11 cellular contexts compared by ENCODE assay signal in genomic region chr10:124999433-125000365, GRCh38. TPM values are rescaled to one million over a fixed set of nuclear protein-coding genes. Genes with fewer than 3 reads are reported as not detected.
DNase-seq lines count a peak whose midpoint lies in the region; ATAC-seq, FAIRE-seq and TF ChIP-seq lines count a peak whose summit lies in the region.
"Had no signal": no experiment of that assay in that cellular context is flagged by ENCODE, and none has a peak within 500 bp of the region (broad histone marks: within the 10 kb centered on the region; RNA-seq: fewer than 3 reads in every experiment).

No MANE protein-coding gene starts in this region.

- H3K4me1 ChIP-seq in endothelial cell of umbilical vein (ENCODE audit: control insufficient read depth, extremely low read depth, insufficient read depth, low read length) (no peaks in the 10 kb centered on the region), lower lobe of right lung (peaks cover 41% of the 10 kb centered on the region), thoracic aorta (ENCODE audit: control insufficient read depth in 1 of 2, low read depth in 2 of 2) (peaks cover 40 to 67% of the 10 kb centered on the region in 2 donors)

- no TSS peak for BruUV-seq in endothelial cell of umbilical vein (replicated peaks; lab: Mats Ljungman, UMichigan)

- H2AFZ ChIP-seq in endothelial cell of umbilical vein (ENCODE audit: low read depth, low read length): no peak overlapping the region

- no peaks in the 10 kb centered on the region for H3K9me3 ChIP-seq in endothelial cell of umbilical vein (replicated peaks; ENCODE audit: control insufficient read depth, insufficient read depth, low read length)
- no peaks in the 10 kb centered on the region for H3K9me3 ChIP-seq in lower lobe of right lung
- H3K9me3 ChIP-seq in thoracic aorta: no peaks in the 10 kb centered on the region
- H3K9me3 ChIP-seq: neutrophil had no signal

- CTCF ChIA-PET in endothelial cell of umbilical vein (lab: Charles Lee) (interaction anchor here (1.1 kb wide), 1 partner anchor 15 kb away, joined by 3 read pairs; no protein-coding TSS in a partner anchor), GM10248 (lab: Yijun Ruan, JAX) (interaction anchor here (1.3 to 1.7 kb wide), 3 partner anchors 17 to 48 kb away, joined by 3 to 5 read pairs (median 5); no protein-coding TSS in a partner anchor)
- CTCF ChIA-PET in activated CD8-positive, alpha-beta T cell treated with anti-CD3 and anti-CD28 coated beads, Interleukin-2, amount 10 ng/mL, durations not matched to agents 7 days and 5 days (lab: Charles Lee): interaction anchor here (1.2 kb wide), 1 partner anchor 8 kb away, joined by 4 read pairs; no protein-coding TSS in a partner anchor

- H3K4me3 ChIP-seq in endothelial cell of umbilical vein (replicated peaks in 1 of 3; ENCODE audit: insufficient read depth in 1 of 3, low read depth in 1 of 3, low read length in 3 of 3) (no peak overlapping the region), lower lobe of right lung (no peak overlapping the region), thoracic aorta (peak overlapping the region; percentile 60)

- H3K27me3 ChIP-seq in endothelial cell of umbilical vein (ENCODE audit: control insufficient read depth in 2 of 2, insufficient read depth in 2 of 2, low read length in 2 of 2): no peaks in the 10 kb centered on the region
- no peaks in the 10 kb centered on the region for H3K27me3 ChIP-seq in lower lobe of right lung (ENCODE audit: low read depth)
- H3K27me3 ChIP-seq in thoracic aorta (replicated peaks; ENCODE audit: insufficient read depth): no peaks in the 10 kb centered on the region
- H3K27me3 ChIP-seq: neutrophil had no signal

- H3K36me3 ChIP-seq in endothelial cell of umbilical vein (ENCODE audit: control insufficient read depth in 2 of 2, extremely low read depth in 1 of 2, insufficient read depth in 2 of 2, low read length in 2 of 2) (peaks cover 14 to 78% of the 10 kb centered on the region in 2 experiments), lower lobe of right lung (peaks cover 89% of the 10 kb centered on the region), thoracic aorta (peaks cover 25% of the 10 kb centered on the region)

- POLR2A ChIA-PET in endothelial cell of umbilical vein (lab: Charles Lee): no interaction called here
- POLR2A ChIA-PET in activated CD8-positive, alpha-beta T cell treated with anti-CD3 and anti-CD28 coated beads, Interleukin-2, amount 10 ng/mL, durations not matched to agents 7 days and 5 days (lab: Charles Lee): no interaction called here
- POLR2A ChIA-PET in GM10248 (lab: Yijun Ruan, JAX): no interaction called here

- TF ChIP-seq POLR2A in endothelial cell of umbilical vein (IDR thresholded peaks at IDR 0.05; ENCODE audit: low read depth, low read length): no peak

- H3K4me2 ChIP-seq in endothelial cell of umbilical vein (ENCODE audit: insufficient read depth, low read length): no peak overlapping the region

- TF ChIP-seq CTCF in endothelial cell of umbilical vein (IDR thresholded peaks at IDR 0.05; ENCODE audit: extremely low read depth in 1 of 2, insufficient read depth in 1 of 2, low read depth in 1 of 2, low read length in 2 of 2): no peak
- no peak for TF ChIP-seq CTCF in lower lobe of right lung (IDR thresholded peaks at IDR 0.05)
- TF ChIP-seq CTCF in thoracic aorta (IDR thresholded peaks at IDR 0.05): no peak
- TF ChIP-seq CTCF in GM10248 (IDR thresholded peaks at IDR 0.05; ENCODE audit: control extremely low read depth, extremely low read depth, low read depth, missing control alignments): no peak

- peaks cover 2% of the 10 kb centered on the region for H3K4me1 Mint-ChIP-seq in activated CD8-positive, alpha-beta T cell treated with anti-CD3 and anti-CD28 coated beads, Interleukin-2, amount 10 ng/mL, durations not matched to agents 7 days and 5 days (ENCODE audit: low read depth)

- dilution Hi-C loops in endothelial cell of umbilical vein (cut with MboI; ENCODE audit: extremely low pct_ligation_motif_present, low sequenced_read_pairs): no loop called here

- H3K27me3 Mint-ChIP-seq in activated CD8-positive, alpha-beta T cell treated with anti-CD3 and anti-CD28 coated beads, Interleukin-2, amount 10 ng/mL, durations not matched to agents 7 days and 5 days (ENCODE audit: low read depth): no peaks in the 10 kb centered on the region
- H3K27me3 Mint-ChIP-seq: stimulated activated naive CD8-positive, alpha-beta T cell treated with anti-CD3 and anti-CD28 coated beads, Interleukin-15, Interleukin-2, amounts not matched to agents 100 ng/mL and 50 ng/mL, for 24 hours had no signal

- no peak overlapping the region for H3K4me3 Mint-ChIP-seq in activated CD8-positive, alpha-beta T cell treated with anti-CD3 and anti-CD28 coated beads, Interleukin-2, amount 10 ng/mL, durations not matched to agents 7 days and 5 days
- H3K4me3 Mint-ChIP-seq: stimulated activated naive CD8-positive, alpha-beta T cell treated with anti-CD3 and anti-CD28 coated beads, Interleukin-15, Interleukin-2, amounts not matched to agents 100 ng/mL and 50 ng/mL, for 24 hours had no signal

- DNase-seq in RPMI8226 (peak; percentile 1), endothelial cell of umbilical vein (ENCODE audit: low read depth, low spot score) (peak; percentile 72), lower lobe of right lung (peak; percentile 48), thoracic aorta (ENCODE audit: low spot score) (peak; percentile 69), GM10248 (ENCODE audit: extremely low spot score) (no peak)
- no peak for DNase-seq in stimulated activated CD4-positive, alpha-beta T cell treated with anti-CD3 and anti-CD28 coated beads, Interleukin-4, amount 100 ng/mL, for 24 hours
- no peak for DNase-seq in activated CD8-positive, alpha-beta T cell treated with anti-CD3 and anti-CD28 coated beads, Interleukin-2, amount 10 ng/mL, durations not matched to agents 7 days and 5 days
- DNase-seq: activated CD4-positive, alpha-beta T cell treated with anti-CD3 and anti-CD28 coated beads for 4 hours had no signal

- intact Hi-C loops in endothelial cell of umbilical vein (cut with micrococcal nuclease) (no loop called here), lower lobe of right lung (cut with DNase I) (no loop called here)

- ATAC-seq in lower lobe of right lung (peak; percentile 18 to 26), thoracic aorta (ENCODE audit: insufficient number of reproducible peaks, low FRiP score, low read depth) (peak; percentile 84)
- no peak for ATAC-seq in activated CD8-positive, alpha-beta T cell treated with anti-CD3 and anti-CD28 coated beads, Interleukin-2, amount 10 ng/mL, durations not matched to agents 7 days and 5 days

- no peaks in the 10 kb centered on the region for H4K20me1 ChIP-seq in endothelial cell of umbilical vein (replicated peaks; ENCODE audit: control insufficient read depth, extremely low read depth, insufficient read depth, low read length)

- H3K27ac ChIP-seq in endothelial cell of umbilical vein (ENCODE audit: insufficient read depth, low read depth, low read length): peak overlapping the region; percentile 12
- peak overlapping the region; percentile 44 for H3K27ac ChIP-seq in lower lobe of right lung
- peak overlapping the region; percentile 92 to 97 for H3K27ac ChIP-seq in thoracic aorta
- H3K27ac ChIP-seq: neutrophil had no signal

- no peak for FAIRE-seq in endothelial cell of umbilical vein (lab: Jason Lieb, UNC)
- FAIRE-seq: H1 had no signal

- H3K9ac ChIP-seq in endothelial cell of umbilical vein (replicated peaks; ENCODE audit: extremely low read depth, insufficient read depth, low read length): no peak overlapping the region

- H3K9me1 ChIP-seq in endothelial cell of umbilical vein (replicated peaks; ENCODE audit: control insufficient read depth, extremely low read depth, insufficient read depth, low read length): no peaks in the 10 kb centered on the region

- H3K27ac Mint-ChIP-seq in activated CD8-positive, alpha-beta T cell treated with anti-CD3 and anti-CD28 coated beads, Interleukin-2, amount 10 ng/mL, durations not matched to agents 7 days and 5 days: no peak overlapping the region
- H3K27ac Mint-ChIP-seq: stimulated activated naive CD8-positive, alpha-beta T cell treated with anti-CD3 and anti-CD28 coated beads, Interleukin-15, Interleukin-2, amounts not matched to agents 100 ng/mL and 50 ng/mL, for 24 hours had no signal

- H3K36me3 Mint-ChIP-seq in activated CD8-positive, alpha-beta T cell treated with anti-CD3 and anti-CD28 coated beads, Interleukin-2, amount 10 ng/mL, durations not matched to agents 7 days and 5 days (ENCODE audit: low read depth): no peaks in the 10 kb centered on the region

- H3K79me2 ChIP-seq in endothelial cell of umbilical vein (ENCODE audit: control insufficient read depth, insufficient read depth, low read length): peaks cover 5% of the 10 kb centered on the region

- no peaks in the 10 kb centered on the region for H3K9me3 Mint-ChIP-seq in activated CD8-positive, alpha-beta T cell treated with anti-CD3 and anti-CD28 coated beads, Interleukin-2, amount 10 ng/mL, durations not matched to agents 7 days and 5 days (ENCODE audit: insufficient read depth)
- H3K9me3 Mint-ChIP-seq: stimulated activated naive CD8-positive, alpha-beta T cell treated with anti-CD3 and anti-CD28 coated beads, Interleukin-15, Interleukin-2, amounts not matched to agents 100 ng/mL and 50 ng/mL, for 24 hours had no signal

TF ChIP-seq in endothelial cell of umbilical vein, 7 proteins besides CTCF, POLR2A, EP300 and RAD21 (continues in another document):
- TF ChIP-seq EZH2 (IDR thresholded peaks at IDR 0.05; ENCODE audit: borderline replicate concordance, low read depth, low read length, severe bottlenecking) (no peak), FOS (IDR thresholded peaks at IDR 0.05; ENCODE audit: borderline replicate concordance, insufficient read depth, low read length) (no peak), JUN (IDR thresholded peaks at IDR 0.05; ENCODE audit: borderline replicate concordance, insufficient read depth, insufficient read length, low read depth) (no peak), MYC (IDR thresholded peaks at IDR 0.05; ENCODE audit: low read depth, low read length) (no peak)
- TF ChIP-seq, protein P1, sequence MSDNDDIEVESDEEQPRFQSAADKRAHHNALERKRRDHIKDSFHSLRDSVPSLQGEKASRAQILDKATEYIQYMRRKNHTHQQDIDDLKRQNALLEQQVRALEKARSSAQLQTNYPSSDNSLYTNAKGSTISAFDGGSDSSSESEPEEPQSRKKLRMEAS (IDR thresholded peaks at IDR 0.05; ENCODE audit: insufficient read depth, insufficient read length): no peak

RNA-seq across cellular contexts. Expression of gene ZRANB1, which starts 57.8 kb away (rescaled TPM):
- total RNA-seq in endothelial cell of umbilical vein (17.3 and 17.7 TPM in 2 replicates), lower lobe of right lung (18.7 TPM), thoracic aorta (10 to 100 TPM; 30.1 to 30.9 TPM)
- polyA plus RNA-seq in endothelial cell of umbilical vein: 5.0 and 6.2 TPM in 2 replicates
- 8.7 and 9.2 TPM in 2 replicates for polyA plus RNA-seq in endothelial cell of umbilical vein (2011; cell fraction: cytosol; rRNA removed)
- polyA plus RNA-seq in endothelial cell of umbilical vein (2011; cell fraction: nucleus; rRNA removed): 9.4 and 10.9 TPM in 2 replicates
- 10.2 and 11.7 TPM in 2 replicates for polyA plus RNA-seq in endothelial cell of umbilical vein (2012)
- polyA minus RNA-seq in endothelial cell of umbilical vein: 19.5 and 21.4 TPM in 2 replicates
- 14.8 TPM for polyA minus RNA-seq in endothelial cell of umbilical vein (2011; cell fraction: cytosol; rRNA and poly(A)+ RNA removed)
- polyA minus RNA-seq in endothelial cell of umbilical vein (2011; cell fraction: nucleus; rRNA and poly(A)+ RNA removed): 15.5 and 19.5 TPM in 2 replicates
- total RNA-seq in activated CD8-positive, alpha-beta T cell treated with anti-CD3 and anti-CD28 coated beads, Interleukin-2, amount 10 ng/mL, durations not matched to agents 7 days and 5 days: 10 to 100 TPM; 10.7 to 11.2 TPM

Comparison
In these comparisons a context has a peak if more than half of its experiments do, and no peak if none do; other contexts are left out.
1. DNase-seq: peak in RPMI8226 (single experiment), endothelial cell of umbilical vein (single experiment), lower lobe of right lung (single experiment) and thoracic aorta (single experiment); none in stimulated activated CD4-positive, alpha-beta T cell treated with anti-CD3 and anti-CD28 coated beads, Interleukin-4, amount 100 ng/mL, for 24 hours (single experiment), activated CD8-positive, alpha-beta T cell treated with anti-CD3 and anti-CD28 coated beads, Interleukin-2, amount 10 ng/mL, durations not matched to agents 7 days and 5 days (single experiment) and GM10248 (single experiment).
2. H3K27ac ChIP-seq: peak in every context shown above with its lines; median percentile 94 in thoracic aorta; 44 in lower lobe of right lung; 12 in endothelial cell of umbilical vein.